12 cellular contexts compared by ENCODE assay signal in the genomic region with DNA sequence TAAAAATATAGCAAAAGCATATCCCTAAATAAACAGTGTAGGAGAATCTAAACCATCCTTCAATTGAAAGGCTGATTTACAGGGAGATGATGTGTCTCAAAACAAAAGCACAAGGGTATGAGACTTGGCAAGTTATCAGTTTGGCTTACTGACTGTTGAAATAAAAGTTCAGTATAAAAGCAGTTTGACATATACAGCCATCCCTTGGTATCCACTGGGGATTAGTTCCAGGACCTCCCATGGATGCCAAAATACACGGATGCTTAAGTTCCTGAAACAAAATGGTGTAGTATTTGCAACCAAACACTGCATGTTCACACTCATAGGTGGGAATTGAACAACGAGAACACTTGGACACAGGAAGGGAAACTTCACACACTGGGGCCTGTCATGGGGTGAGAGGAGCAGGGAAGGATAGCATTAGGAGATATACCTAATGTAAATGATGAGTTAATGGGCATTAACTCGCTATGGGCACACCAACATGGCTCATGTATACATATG.
DNase-seq lines count a peak whose midpoint lies in the region; ATAC-seq and TF ChIP-seq lines count a peak whose summit lies in the region.
"Had no signal": no experiment of that assay in that cellular context is flagged by ENCODE, and none has a peak within 500 bp of the region (broad histone marks: within the 10 kb centered on the region; RNA-seq: fewer than 3 reads in every experiment).

No MANE protein-coding gene starts in this region.

- H3K36me3 ChIP-seq in neural progenitor cell: no peaks in the 10 kb centered on the region
- no peaks in the 10 kb centered on the region for H3K36me3 ChIP-seq in CD8-positive, alpha-beta memory T cell (ENCODE audit: insufficient read depth, low read length)

- no peaks in the 10 kb centered on the region for H3K27me3 ChIP-seq in neural progenitor cell
- no peaks in the 10 kb centered on the region for H3K27me3 ChIP-seq in CD8-positive, alpha-beta memory T cell (ENCODE audit: insufficient read depth, low read length, poor library complexity, severe bottlenecking)

- H3K79me2 ChIP-seq in neural progenitor cell (ENCODE audit: low read depth): no peaks in the 10 kb centered on the region

- POLR2A ChIA-PET in CD8-positive, alpha-beta memory T cell (lab: Charles Lee): no interaction called here

- H3K9ac ChIP-seq in neural progenitor cell: no peak overlapping the region
- H3K9ac ChIP-seq: GM23248 had no signal

- H3K36me3 Mint-ChIP-seq in brain (no peaks in the 10 kb centered on the region), neural progenitor cell (no peaks in the 10 kb centered on the region)
- no peaks in the 10 kb centered on the region for H3K36me3 Mint-ChIP-seq in CD8-positive, alpha-beta memory T cell
- H3K36me3 Mint-ChIP-seq: CD14-positive monocyte had no signal

- DNase-seq in LNCaP clone FGC (ENCODE audit: low read depth) (peak; percentile 90), neural progenitor cell (ENCODE audit: low spot score) (no peak), NCI-H774 (lab: John Stamatoyannopoulos, UW) (no peak)
- DNase-seq in stimulated activated naive CD8-positive, alpha-beta T cell treated with anti-CD3 and anti-CD28 coated beads, Interleukin-15, Interleukin-2, amounts not matched to agents 100 U/mL and 50 U/mL, for 24 hours: no peak
- no peak for DNase-seq in CD8-positive, alpha-beta memory T cell
- DNase-seq: Calu3, DMS 273 treated with DMSO at 0.1 percent for 48 hours, IMR-90 had no signal

- H3K4me3 ChIP-seq in LNCaP clone FGC (ENCODE audit: low read depth, low read length) (no peak overlapping the region), neural progenitor cell (no peak overlapping the region)
- no peak overlapping the region for H3K4me3 ChIP-seq in CD8-positive, alpha-beta memory T cell (ENCODE audit: low read length)
- H3K4me3 ChIP-seq: GM23248 had no signal

- H3K9me3 ChIP-seq in neural progenitor cell (ENCODE audit: low read depth): no peaks in the 10 kb centered on the region
- H3K9me3 ChIP-seq in CD8-positive, alpha-beta memory T cell (ENCODE audit: low read length): no peaks in the 10 kb centered on the region

- TF ChIP-seq CTCF in LNCaP clone FGC (IDR thresholded peaks at IDR 0.05; ENCODE audit: control insufficient read depth, extremely low read depth, insufficient read depth) (no peak), brain (conservative IDR thresholded peaks at IDR 0.05) (no peak), neural progenitor cell (IDR thresholded peaks at IDR 0.05) (no peak)

- peak overlapping the region; percentile 36 to 94 (median 93) for H3K27ac Mint-ChIP-seq in brain
- H3K27ac Mint-ChIP-seq in neural progenitor cell: no peak overlapping the region
- no peak overlapping the region for H3K27ac Mint-ChIP-seq in CD8-positive, alpha-beta memory T cell
- H3K27ac Mint-ChIP-seq: CD14-positive monocyte had no signal

- H3K9me3 Mint-ChIP-seq in brain: peaks cover 0 to 5% (median 0%) of the 10 kb centered on the region in 5 experiments
- H3K9me3 Mint-ChIP-seq in neural progenitor cell: no peaks in the 10 kb centered on the region
- no peaks in the 10 kb centered on the region for H3K9me3 Mint-ChIP-seq in CD8-positive, alpha-beta memory T cell

- peak overlapping the region; percentile 80 for H2AFZ ChIP-seq in neural progenitor cell (replicated peaks)
- H2AFZ ChIP-seq: GM23248 had no signal

- no peak overlapping the region for H3K4me3 Mint-ChIP-seq in brain
- no peak overlapping the region for H3K4me3 Mint-ChIP-seq in neural progenitor cell
- peak overlapping the region in 1 of 7 donors; percentile 37 for H3K4me3 Mint-ChIP-seq in CD8-positive, alpha-beta memory T cell
- H3K4me3 Mint-ChIP-seq: CD14-positive monocyte had no signal

- no peak overlapping the region for H3K27ac ChIP-seq in neural progenitor cell
- H3K27ac ChIP-seq in CD8-positive, alpha-beta memory T cell (ENCODE audit: low read depth, low read length): no peak overlapping the region
- H3K27ac ChIP-seq: GM23248 had no signal

- H3K4me1 Mint-ChIP-seq in brain: peaks cover 59% of the 10 kb centered on the region
- peaks cover 45% of the 10 kb centered on the region for H3K4me1 Mint-ChIP-seq in neural progenitor cell
- no peaks in the 10 kb centered on the region for H3K4me1 Mint-ChIP-seq in CD8-positive, alpha-beta memory T cell
- H3K4me1 Mint-ChIP-seq: CD14-positive monocyte had no signal

- CTCF ChIA-PET in CD8-positive, alpha-beta memory T cell (lab: Charles Lee): no interaction called here

- H3K4me1 ChIP-seq in neural progenitor cell: peaks cover 26% of the 10 kb centered on the region
- H3K4me1 ChIP-seq in CD8-positive, alpha-beta memory T cell (ENCODE audit: insufficient read depth, low read length): no peaks in the 10 kb centered on the region

- H4K20me1 ChIP-seq in neural progenitor cell (ENCODE audit: low read depth): no peaks in the 10 kb centered on the region

- H3K4me2 ChIP-seq in neural progenitor cell: no peak overlapping the region

- no peaks in the 10 kb centered on the region for H3F3A ChIP-seq in neural progenitor cell (ENCODE audit: low read depth)

- no peaks in the 10 kb centered on the region for H3K27me3 Mint-ChIP-seq in brain
- no peaks in the 10 kb centered on the region for H3K27me3 Mint-ChIP-seq in neural progenitor cell (ENCODE audit: insufficient read depth, low read depth)
- H3K27me3 Mint-ChIP-seq in CD8-positive, alpha-beta memory T cell: peaks cover 0 to 29% of the 10 kb centered on the region in 2 donors

- no peak for ATAC-seq in stimulated activated naive CD8-positive, alpha-beta T cell treated with anti-CD3 and anti-CD28 coated beads, Interleukin-15, Interleukin-2, amounts not matched to agents 100 U/mL and 50 U/mL, for 24 hours
- ATAC-seq: HCT116 had no signal

Comparison
In these comparisons a context has a peak if more than half of its experiments do, and no peak if none do; other contexts are left out.
1. H3K27ac Mint-ChIP-seq: peak in brain (5 of 5); none in neural progenitor cell (single experiment) and CD8-positive, alpha-beta memory T cell (0 of 8).